ENCODE assay signal across 26 cellular contexts in the genomic region with DNA sequence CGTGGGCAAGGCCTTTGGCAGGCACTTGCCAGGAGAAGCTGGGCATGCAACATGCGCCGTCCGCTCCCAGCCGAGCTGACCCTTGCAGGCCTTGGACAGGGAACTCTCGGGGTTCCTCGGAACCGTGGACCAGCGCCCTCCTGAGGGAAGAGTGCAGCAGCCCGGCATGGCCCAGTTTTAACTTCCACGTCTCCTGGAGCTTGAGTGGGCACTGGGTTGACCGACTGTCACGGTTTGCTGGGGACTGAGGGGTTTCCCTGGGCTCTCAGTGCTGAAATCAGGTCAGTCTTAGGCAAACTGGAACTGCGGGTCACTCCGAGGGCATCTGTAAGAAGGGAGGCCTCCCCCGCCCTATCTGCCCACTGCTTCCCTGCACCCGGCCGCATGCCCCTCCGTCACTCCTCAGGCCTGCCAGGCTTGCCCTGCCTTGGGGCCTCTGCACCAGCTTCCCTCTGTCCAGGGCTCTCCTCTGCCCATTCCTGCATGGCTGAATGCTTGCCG.
DNase-seq lines count a peak whose midpoint lies in the region; ATAC-seq, FAIRE-seq and TF ChIP-seq lines count a peak whose summit lies in the region.
"Had no signal": no experiment of that assay in that cellular context is flagged by ENCODE, and none has a peak within 500 bp of the region (broad histone marks: within the 10 kb centered on the region; RNA-seq: fewer than 3 reads in every experiment).

No MANE protein-coding gene starts in this region.

- H3K27me3 ChIP-seq in heart left ventricle, result no peaks in the 10 kb centered on the region
- H3K27me3 ChIP-seq in H1 (replicated peaks in 1 of 4; ENCODE audit: control insufficient read depth in 3 of 4, extremely low read depth in 1 of 4, insufficient read depth in 3 of 4, low read length in 3 of 4), result no peaks in the 10 kb centered on the region
- H3K27me3 ChIP-seq in upper lobe of right lung, result no peaks in the 10 kb centered on the region
- H3K27me3 ChIP-seq: MG63, SJSA1 had no signal

- H3K14ac ChIP-seq in H1 (ENCODE audit: insufficient read length), result no peak overlapping the region

- H4K8ac ChIP-seq in H1 (ENCODE audit: extremely low read depth, insufficient read depth, low read length), result no peak overlapping the region

- no peaks in the 10 kb centered on the region for H3K9me3 ChIP-seq in heart left ventricle
- no peaks in the 10 kb centered on the region for H3K9me3 ChIP-seq in H1 (ENCODE audit: insufficient read depth in 2 of 2, low read depth in 1 of 2, low read length in 1 of 2)
- no peaks in the 10 kb centered on the region for H3K9me3 ChIP-seq in upper lobe of right lung
- H3K9me3 ChIP-seq: Caco-2 had no signal

- H2AFZ ChIP-seq in H1 (ENCODE audit: low read length), result no peak overlapping the region
- H2AFZ ChIP-seq: PC-9 had no signal

- POLR2A ChIA-PET in H1 (lab: Charles Lee; ENCODE audit: partially characterized antibody), result interaction anchor here (0.6 to 1.3 kb wide), 2 partner anchors 106 to 112 kb away, joined by 3 to 4 read pairs; no protein-coding TSS in a partner anchor

- no peak for TF ChIP-seq EP300 in H1 (IDR thresholded peaks at IDR 0.05; ENCODE audit: borderline replicate concordance in 1 of 2, low read depth in 2 of 2, low read length in 2 of 2)

- 92 to 96% (median 93%) methylated on average over 14 to 20 of the region's 20 CpGs for WGBS in heart left ventricle, 4 donors
- 88% methylated on average over 20 of the region's 20 CpGs; no CpG with 5 or more reads in 1 of the 2 experiments for WGBS in H1 (ENCODE audit: extremely low coverage in 1 of 2, insufficient coverage in 1 of 2, insufficient read length in 1 of 2, insufficient replicate concordance in 2 of 2, low coverage in 1 of 2, low lambda C conversion rate in 2 of 2, missing lambda C conversion rate in 1 of 2), 2 experiments

- H3K4me2 ChIP-seq in H1 (ENCODE audit: insufficient read depth in 1 of 2, low read depth in 2 of 2, low read length in 2 of 2), result no peak overlapping the region
- H3K4me2 ChIP-seq: PC-9 had no signal

- H3K23me2 ChIP-seq in H1 (ENCODE audit: low read depth, low read length), result no peaks in the 10 kb centered on the region

- H2AK5ac ChIP-seq in H1 (ENCODE audit: low read depth, low read length), result no peak overlapping the region

- H3K27ac Mint-ChIP-seq in nephron, result peak overlapping the region; percentile 27 to 76 (median 76)
- H3K27ac Mint-ChIP-seq: CD4-positive, CD25-positive, alpha-beta regulatory T cell; IgD-negative memory B cell had no signal

- H3K9ac ChIP-seq in H1 (replicated peaks in 1 of 4; ENCODE audit: extremely low read depth in 1 of 4, low read depth in 3 of 4, low read length in 3 of 4), result no peak overlapping the region

- no peak overlapping the region for H4K91ac ChIP-seq in H1 (replicated peaks; ENCODE audit: insufficient read length, low read length)

- peaks cover 0 to 4% of the 10 kb centered on the region in 2 experiments for H4K20me1 ChIP-seq in H1 (replicated peaks in 1 of 2; ENCODE audit: control insufficient read depth in 1 of 2, insufficient read depth in 2 of 2, low read length in 2 of 2)

- no peak overlapping the region for H3K4me3 Mint-ChIP-seq in nephron
- H3K4me3 Mint-ChIP-seq: CD4-positive, CD25-positive, alpha-beta regulatory T cell; IgD-negative memory B cell had no signal

- H2BK120ac ChIP-seq in H1 (replicated peaks; ENCODE audit: low read depth, low read length), result no peak overlapping the region

- H3K4me1 ChIP-seq in heart left ventricle, result no peaks in the 10 kb centered on the region
- peaks cover 0 to 4% (median 2%) of the 10 kb centered on the region in 4 experiments; a peak in 2 of 7 replicates for H3K4me1 ChIP-seq in H1 (replicated peaks in 1 of 4; ENCODE audit: control insufficient read depth in 3 of 4, insufficient read depth in 4 of 4, low read length in 3 of 4)
- peaks cover 4% of the 10 kb centered on the region for H3K4me1 ChIP-seq in upper lobe of right lung
- H3K4me1 ChIP-seq: Caco-2, SJSA1 had no signal

- no peak overlapping the region for H3K23ac ChIP-seq in H1 (ENCODE audit: insufficient read length)

- H3K79me1 ChIP-seq in H1 (ENCODE audit: low read depth, low read length), result no peaks in the 10 kb centered on the region

- H3K36me3 Mint-ChIP-seq in nephron (ENCODE audit: low read depth), result no peaks in the 10 kb centered on the region
- H3K36me3 Mint-ChIP-seq: CD4-positive, CD25-positive, alpha-beta regulatory T cell had no signal

- H2BK5ac ChIP-seq in H1 (ENCODE audit: low read depth, low read length), result no peak overlapping the region

- TF ChIP-seq POLR2A in heart left ventricle (IDR thresholded peaks at IDR 0.05) (no peak), H1 (IDR thresholded peaks at IDR 0.05; ENCODE audit: control extremely low read depth in 1 of 2, low read depth in 2 of 2, low read length in 2 of 2) (no peak)

- ATAC-seq in Right ventricle myocardium inferior (no peak), heart left ventricle (no peak), upper lobe of right lung (no peak), HG03139 (IDR thresholded peaks at IDR 0.05; ENCODE audit: unreplicated experiment) (no peak), HG03520 (IDR thresholded peaks at IDR 0.05; ENCODE audit: unreplicated experiment) (no peak)

- peak; percentile 3 to 22; a peak in 2 of 4 replicates for TF ChIP-seq RAD21 in H1 (IDR thresholded peaks at IDR 0.05 in 1 of 2, conservative IDR thresholded peaks at IDR 0.05 in 1 of 2; ENCODE audit: low read depth in 2 of 2, low read length in 2 of 2)

- H3K18ac ChIP-seq in H1 (ENCODE audit: extremely low read depth, low read length), result no peak overlapping the region; the same call in 1 of the 2 replicates

- H3K27ac ChIP-seq in heart left ventricle, result no peak overlapping the region
- no peak overlapping the region for H3K27ac ChIP-seq in H1 (ENCODE audit: low read depth, low read length)
- H3K27ac ChIP-seq in upper lobe of right lung, result no peak overlapping the region
- H3K27ac ChIP-seq: 22Rv1, HL-60, PC-9, RWPE1, SJSA1 had no signal

- no peak overlapping the region for H3K4ac ChIP-seq in H1 (replicated peaks; ENCODE audit: insufficient read length, low read depth, low read length)

- TF ChIP-seq CTCF in heart left ventricle (IDR thresholded peaks at IDR 0.05) (no peak), H1 (IDR thresholded peaks at IDR 0.05; ENCODE audit: control extremely low read depth in 1 of 3, insufficient read depth in 1 of 3, low read depth in 1 of 3, low read length in 3 of 3) (peak in 2 of 3 experiments; percentile 20 to 38; a peak in 2 of 4 replicates), nephron (IDR thresholded peaks at IDR 0.05; ENCODE audit: unreplicated experiment in 3 of 3) (no peak), upper lobe of right lung (IDR thresholded peaks at IDR 0.05) (no peak), GM10266 (IDR thresholded peaks at IDR 0.05; ENCODE audit: control insufficient read depth, insufficient read depth, low read depth, missing control alignments) (no peak)

- H2BK20ac ChIP-seq in H1 (ENCODE audit: low read length), result no peak overlapping the region

- intact Hi-C loops in Right ventricle myocardium inferior (cut with DNase I) (no loop called here), heart left ventricle (cut with DNase I) (no loop called here), upper lobe of right lung (cut with DNase I) (no loop called here)

- H3K9me3 Mint-ChIP-seq in nephron, result no peaks in the 10 kb centered on the region

- no peak overlapping the region for H2BK15ac ChIP-seq in H1 (ENCODE audit: low read length)

- H2BK12ac ChIP-seq in H1 (ENCODE audit: low read depth, low read length), result no peak overlapping the region

- H3K79me2 ChIP-seq in H1 (ENCODE audit: control insufficient read depth in 1 of 2, insufficient read depth in 2 of 2, low read length in 2 of 2), result no peaks in the 10 kb centered on the region

- H3K4me3 ChIP-seq in heart left ventricle (no peak overlapping the region), H1 (ENCODE audit: extremely low read depth in 1 of 4, insufficient read depth in 2 of 4, low read depth in 3 of 4, low read length in 4 of 4) (no peak overlapping the region), upper lobe of right lung (no peak overlapping the region)
- H3K4me3 ChIP-seq: MG63, PC-9, SJSA1 had no signal

- H3K36me3 ChIP-seq in heart left ventricle, result no peaks in the 10 kb centered on the region
- no peaks in the 10 kb centered on the region for H3K36me3 ChIP-seq in H1 (ENCODE audit: control insufficient read depth in 2 of 4, insufficient read depth in 4 of 4, low read length in 3 of 4)
- H3K36me3 ChIP-seq in upper lobe of right lung, result no peaks in the 10 kb centered on the region
- H3K36me3 ChIP-seq: SJSA1 had no signal

- DNase-seq in Right ventricle myocardium inferior (ENCODE audit: missing footprints), result peak; percentile 49
- no peak for DNase-seq in heart left ventricle
- no peak for DNase-seq in H1 (ENCODE audit: low read depth in 1 of 2, low spot score in 2 of 2)
- DNase-seq in upper lobe of right lung, result peak; percentile 63
- no peak for DNase-seq in GM10266 (ENCODE audit: extremely low spot score)
- DNase-seq: AML-193; Caco-2; CD4-positive, CD25-positive, alpha-beta regulatory T cell; GDM1; Kasumi-1; MG63; NCI-H1048; NCI-H1436 treated with DMSO at 0.1 percent for 48 hours; NCI-H2029 treated with DMSO at 0.1 percent for 48 hours; NCI-H2171; NCI-H526; PC-9 had no signal

- no peak for FAIRE-seq in H1 (lab: Jason Lieb, UNC)
- FAIRE-seq: HTR-8/SVneo had no signal

- CTCF ChIA-PET in H1 (lab: Charles Lee; ENCODE audit: partially characterized antibody), result interaction anchor here (0.9 to 9.5 kb wide), 16 partner anchors 8 to 271 kb away, joined by 3 to 79 read pairs (median 4); a partner anchor contains a TSS

- H3K56ac ChIP-seq in H1 (replicated peaks; ENCODE audit: insufficient read length, low read depth, low read length), result no peak overlapping the region

- peaks cover 12% of the 10 kb centered on the region for H3K27me3 Mint-ChIP-seq in nephron (ENCODE audit: low read depth)

- no peak overlapping the region for H4K5ac ChIP-seq in H1 (ENCODE audit: insufficient read length, low read depth, low read length)

- peaks cover 39% of the 10 kb centered on the region for H3K4me1 Mint-ChIP-seq in nephron
- H3K4me1 Mint-ChIP-seq: CD4-positive, CD25-positive, alpha-beta regulatory T cell had no signal

TF ChIP-seq in H1, 55 proteins besides CTCF, POLR2A, EP300 and RAD21 (continues in another document):
- TF ChIP-seq GABPA (IDR thresholded peaks at IDR 0.05; ENCODE audit: borderline replicate concordance, insufficient read depth, low read length) (no peak), SIRT6 (IDR thresholded peaks at IDR 0.05; ENCODE audit: low read length) (no peak), GTF2F1 (IDR thresholded peaks at IDR 0.05; ENCODE audit: borderline replicate concordance, low read depth, low read length) (no peak), TAF7 (optimal IDR thresholded peaks at IDR 0.05; ENCODE audit: borderline replicate concordance, low read depth, low read length) (no peak)
- TF ChIP-seq, protein P1, sequence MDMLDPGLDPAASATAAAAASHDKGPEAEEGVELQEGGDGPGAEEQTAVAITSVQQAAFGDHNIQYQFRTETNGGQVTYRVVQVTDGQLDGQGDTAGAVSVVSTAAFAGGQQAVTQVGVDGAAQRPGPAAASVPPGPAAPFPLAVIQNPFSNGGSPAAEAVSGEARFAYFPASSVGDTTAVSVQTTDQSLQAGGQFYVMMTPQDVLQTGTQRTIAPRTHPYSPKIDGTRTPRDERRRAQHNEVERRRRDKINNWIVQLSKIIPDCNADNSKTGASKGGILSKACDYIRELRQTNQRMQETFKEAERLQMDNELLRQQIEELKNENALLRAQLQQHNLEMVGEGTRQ (IDR thresholded peaks at IDR 0.05; ENCODE audit: low read length), result no peak

Comparison
In these comparisons a context has a peak if more than half of its experiments do, and no peak if none do; other contexts are left out.
1. DNase-seq: peak in Right ventricle myocardium inferior (single experiment) and upper lobe of right lung (single experiment); none in heart left ventricle (0 of 5), H1 (0 of 2) and GM10266 (single experiment).
2. CTCF ChIP-seq: peak in H1 (2 of 3); none in heart left ventricle (0 of 12), nephron (0 of 3), upper lobe of right lung (single experiment) and GM10266 (single experiment).